Comparison of ENCODE assay signal across 26 cellular contexts in genomic region chrX:68480969-68481368, GRCh38.
"Had no signal": no experiment of that assay in that cellular context is flagged by ENCODE, and none has a peak within 500 bp of the region (broad histone marks: within the 10 kb centered on the region; RNA-seq: fewer than 3 reads in every experiment).

No MANE protein-coding gene starts in this region.

- ATAC-seq: stimulated activated effector memory CD8-positive, alpha-beta T cell treated with anti-CD3 and anti-CD28 coated beads, Interleukin-12 subunit alpha, Interleukin-12 subunit beta, amount 100 ng/mL, for 72 hours; stimulated activated memory B cell treated with anti-CD40 and anti-IgM and Interleukin-4, amounts not matched to agents 10 μg/mL and 1 μg/mL and 100 μg/mL, for 72 hours; stimulated activated naive B cell treated with anti-CD40 and anti-IgM and Interleukin-4, amounts not matched to agents 10 μg/mL and 1 μg/mL and 100 μg/mL, for 72 hours; stimulated activated naive CD8-positive, alpha-beta T cell treated with anti-CD3 and anti-CD28 coated beads, Interleukin-15, amount 100 ng/mL, for 72 hours; stimulated activated naive CD8-positive, alpha-beta T cell treated with anti-CD3 and anti-CD28 coated beads, Interleukin-15, Interleukin-2, amounts not matched to agents 100 U/mL and 50 U/mL, for 24 hours; upper lobe of right lung had no signal

- H3K4me3 ChIP-seq: stomach, suprapubic skin, testis, thoracic aorta, thyroid gland, tibial artery, tibial nerve, transverse colon, upper lobe of left lung, upper lobe of right lung, uterus, vagina had no signal

- H3K9me3 ChIP-seq: suprapubic skin, testis, thoracic aorta, thyroid gland, tibial artery, tibial nerve, transverse colon, upper lobe of left lung, upper lobe of right lung, uterus, vagina had no signal

- H3K36me3 ChIP-seq: stomach, suprapubic skin, thoracic aorta, thyroid gland, tibial artery, tibial nerve, transverse colon, upper lobe of left lung, upper lobe of right lung, uterus, vagina had no signal

- H3K27ac ChIP-seq: stomach, suprapubic skin, testis, thoracic aorta, thyroid gland, tibial artery, tibial nerve, transverse colon, upper lobe of left lung, upper lobe of right lung, uterus, vagina had no signal

- FAIRE-seq: urothelium cell line had no signal

- H3K4me1 ChIP-seq: stomach, suprapubic skin, testis, thyroid gland, tibial artery, tibial nerve, transverse colon, upper lobe of left lung, upper lobe of right lung, uterus, vagina had no signal

- H3K27me3 ChIP-seq: stomach, suprapubic skin, testis, thyroid gland, tibial artery, tibial nerve, transverse colon, upper lobe of left lung, upper lobe of right lung, uterus, vagina had no signal

- DNase-seq: stimulated activated CD4-positive, alpha-beta T cell treated with anti-CD3 and anti-CD28 coated beads, Interleukin-2, amount 100 ng/mL, for 48 hours; stimulated activated CD4-positive, alpha-beta T cell treated with anti-CD3 and anti-CD28 coated beads, Interleukin-4, amount 100 ng/mL, for 1 hour; stimulated activated CD4-positive, alpha-beta T cell treated with anti-CD3 and anti-CD28 coated beads, Interleukin-4, amount 100 ng/mL, for 24 hours; stimulated activated CD4-positive, alpha-beta T cell treated with anti-CD3 and anti-CD28 coated beads, Interleukin-4, amount 100 ng/mL, for 4 hours; stimulated activated CD8-positive, alpha-beta memory T cell treated with anti-CD3 and anti-CD28 coated beads, Interleukin-4, amount 100 ng/mL, for 48 hours; stimulated activated naive B cell treated with anti-CD40 and anti-IgM and Interleukin-4, amounts not matched to agents 10 μg/mL and 1 μg/mL and 100 μg/mL, for 72 hours; stimulated activated naive CD4-positive, alpha-beta T cell treated with Interleukin-2 at 50 U/mL for 16 hours; stimulated activated naive CD8-positive, alpha-beta T cell treated with anti-CD3 and anti-CD28 coated beads, Interleukin-15, amount 100 ng/mL, for 72 hours; stimulated activated naive CD8-positive, alpha-beta T cell treated with anti-CD3 and anti-CD28 coated beads, Interleukin-15, Interleukin-2, amounts not matched to agents 100 U/mL and 50 U/mL, for 24 hours; stomach; substantia nigra; testis; thyroid gland; tibial artery; transverse colon; trophoblast cell; upper lobe of left lung; upper lobe of right lung; uterus had no signal
